ENCODE assay signal across 22 cellular contexts in genomic region chr3:30184102-30184810, GRCh38.
"Had no signal": no experiment of that assay in that cellular context is flagged by ENCODE, and none has a peak within 500 bp of the region (broad histone marks: within the 10 kb centered on the region; RNA-seq: fewer than 3 reads in every experiment).

No MANE protein-coding gene starts in this region.

- H3K4me1 Mint-ChIP-seq: activated naive CD8-positive, alpha-beta T cell treated with anti-CD3 and anti-CD28 coated beads for 36 hours; endodermal cell; memory B cell; T-helper 17 cell had no signal

- H3K27ac Mint-ChIP-seq: activated CD4-positive, alpha-beta memory T cell treated with anti-CD3 and anti-CD28 coated beads for 36 hours; activated naive CD8-positive, alpha-beta T cell treated with anti-CD3 and anti-CD28 coated beads for 36 hours; endodermal cell; memory B cell; T-helper 17 cell had no signal

- H3K27me3 Mint-ChIP-seq: activated naive CD8-positive, alpha-beta T cell treated with anti-CD3 and anti-CD28 coated beads for 36 hours had no signal

- FAIRE-seq: bronchial epithelial cell, small intestine had no signal

- H3K36me3 Mint-ChIP-seq: activated CD4-positive, alpha-beta memory T cell treated with anti-CD3 and anti-CD28 coated beads for 36 hours; activated naive CD8-positive, alpha-beta T cell treated with anti-CD3 and anti-CD28 coated beads for 36 hours; memory B cell had no signal

- H3K9me3 Mint-ChIP-seq: activated CD4-positive, alpha-beta memory T cell treated with anti-CD3 and anti-CD28 coated beads for 36 hours; activated naive CD8-positive, alpha-beta T cell treated with anti-CD3 and anti-CD28 coated beads for 36 hours; endodermal cell had no signal

- H3K4me3 Mint-ChIP-seq: activated CD4-positive, alpha-beta memory T cell treated with anti-CD3 and anti-CD28 coated beads for 36 hours; activated naive CD8-positive, alpha-beta T cell treated with anti-CD3 and anti-CD28 coated beads for 36 hours; endodermal cell; memory B cell; T-helper 17 cell had no signal

- DNase-seq: activated CD4-positive, alpha-beta memory T cell treated with anti-CD3 and anti-CD28 coated beads for 36 hours; activated CD4-positive, alpha-beta T cell treated with anti-CD3 and anti-CD28 coated beads for 48 hours; activated naive CD4-positive, alpha-beta T cell treated with Interleukin-2 at 50 U/mL for 16 hours; activated naive CD8-positive, alpha-beta T cell treated with anti-CD3 and anti-CD28 coated beads for 36 hours; activated T-cell treated with anti-CD3 and anti-CD28 coated beads, Interleukin-2, amount 50 U/mL, for 48 hours; cerebellar nuclear complex; endodermal cell; esophagus squamous epithelium; heart left ventricle; left cardiac atrium; occipital lobe; posterior cingulate gyrus; right lobe of liver; small intestine; stimulated activated CD4-positive, alpha-beta T cell treated with anti-CD3 and anti-CD28 coated beads, Interleukin-2, amount 100 ng/mL, for 24 hours; stimulated activated CD8-positive, alpha-beta memory T cell treated with anti-CD3 and anti-CD28 coated beads, Interleukin-4, amount 100 ng/mL, for 48 hours; stimulated activated naive CD4-positive, alpha-beta T cell; T-helper 17 cell; upper lobe of left lung had no signal

- ATAC-seq: gastroesophageal sphincter, heart left ventricle, left cardiac atrium, right lobe of liver, T-helper 17 cell had no signal
